In the genomic region with DNA sequence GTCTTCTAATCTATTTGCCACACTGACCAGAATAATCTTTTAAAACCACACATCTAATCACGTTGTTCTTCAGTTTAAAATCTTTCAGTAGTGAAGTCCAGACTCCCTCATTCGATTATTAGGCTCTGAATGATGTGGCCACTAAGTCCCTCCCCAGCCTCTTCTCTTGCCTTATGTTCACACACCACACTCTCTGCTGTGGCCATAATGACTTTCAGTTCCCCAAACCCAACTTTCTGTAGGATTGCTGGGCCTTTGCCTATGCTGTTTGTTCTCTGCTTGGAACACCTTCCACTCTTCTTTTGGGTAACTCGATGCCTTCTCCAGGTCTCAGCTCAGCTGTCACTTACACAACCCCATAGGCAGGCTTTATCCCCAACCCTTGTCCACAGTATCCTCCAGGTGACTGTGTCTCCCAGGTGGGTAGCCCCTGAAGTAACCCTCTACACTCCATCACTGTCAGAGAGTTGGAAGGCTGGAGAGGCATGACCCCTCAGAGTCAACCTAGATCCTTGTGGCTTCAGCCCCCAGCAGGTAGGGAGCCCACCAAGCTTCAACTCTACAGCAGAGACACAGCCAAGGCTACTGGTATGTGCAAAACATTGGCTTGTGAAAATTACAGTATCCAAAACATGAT, we compare ENCODE assay signal across 13 cellular contexts. TPM values are rescaled to one million over a fixed set of nuclear protein-coding genes. Genes with fewer than 3 reads are reported as not detected.
DNase-seq lines count a peak whose midpoint lies in the region; ATAC-seq and TF ChIP-seq lines count a peak whose summit lies in the region.
"Had no signal": no experiment of that assay in that cellular context is flagged by ENCODE, and none has a peak within 500 bp of the region (broad histone marks: within the 10 kb centered on the region; RNA-seq: fewer than 3 reads in every experiment).

No MANE protein-coding gene starts in this region.

- no peak for TF ChIP-seq CTCF in GM12864 (IDR thresholded peaks at IDR 0.05; ENCODE audit: low read depth, low read length, missing control alignments)
- no peak for TF ChIP-seq CTCF in NB4 (IDR thresholded peaks at IDR 0.05; ENCODE audit: low read depth, low read length)
- no peak for TF ChIP-seq CTCF in stomach (IDR thresholded peaks at IDR 0.05)

- peaks cover 0 to 9% (median 2%) of the 10 kb centered on the region in 4 donors for H3K4me1 ChIP-seq in stomach

- no peak for TF ChIP-seq EP300 in stomach (IDR thresholded peaks at IDR 0.05)

- WGBS in stomach, 5 donors = 69 to 82% (median 72%) methylated on average over 3 of the region's 3 CpGs

- H3K27ac ChIP-seq in stomach = no peak overlapping the region
- H3K27ac ChIP-seq: epithelial cell of prostate, PC-9 had no signal

- intact Hi-C loops in cardiac septum (cut with DNase I) = no loop called here
- intact Hi-C loops in stomach (cut with DNase I; ENCODE audit: low total_unique reads) = no loop called here

- H3K36me3 ChIP-seq in stomach = no peaks in the 10 kb centered on the region

- no peaks in the 10 kb centered on the region for H3K9me3 ChIP-seq in stomach

- H3K27me3 ChIP-seq in stomach = no peaks in the 10 kb centered on the region

- TF ChIP-seq POLR2A in NB4 (IDR thresholded peaks at IDR 0.05; ENCODE audit: extremely low read depth, insufficient read length) (no peak), stomach (IDR thresholded peaks at IDR 0.05) (no peak)

- peak; percentile 86 for ATAC-seq in GM19372 (IDR thresholded peaks at IDR 0.05; ENCODE audit: low read depth, unreplicated experiment)
- peak; percentile 80 for ATAC-seq in HG02938 (IDR thresholded peaks at IDR 0.05; ENCODE audit: unreplicated experiment)

- DNase-seq in GM12864 (ENCODE audit: low read depth) (peak; percentile 70), NB4 (ENCODE audit: low read depth) (peak; percentile 57), cardiac septum (ENCODE audit: low spot score) (no peak), stomach (no peak), NCI-H2196 (lab: John Stamatoyannopoulos, UW; ENCODE audit: unreplicated experiment) (no peak)
- DNase-seq in activated CD4-positive, alpha-beta T cell treated with anti-CD3 and anti-CD28 coated beads for 1 hour = no peak
- DNase-seq: amygdala, kidney glomerular epithelial cell, PC-9 had no signal

- no peak overlapping the region for H3K4me3 ChIP-seq in GM12864 (ENCODE audit: low read depth, low read length)
- no peak overlapping the region for H3K4me3 ChIP-seq in NB4 (ENCODE audit: low read depth, low read length)
- no peak overlapping the region for H3K4me3 ChIP-seq in stomach
- H3K4me3 ChIP-seq: PC-9 had no signal

RNA-seq across cellular contexts. Expression of a gene that starts 8.4 kb away (rescaled TPM):
- 6.7 TPM for total RNA-seq in cardiac septum
- total RNA-seq in stomach = 10 to 100 TPM in 4 of 5 donors, 1 to 10 TPM in 1; 9.8 to 72.9 (median 23.9) TPM
- 10 to 100 TPM; 10.3 to 12.4 (median 11.3) TPM for polyA plus RNA-seq in stomach

RNA-seq across cellular contexts. Expression of a gene that starts 9.2 kb away (rescaled TPM):
- total RNA-seq in cardiac septum (not detected), stomach (1 to 10 TPM in 1 of 5 donors, under 1 TPM in 3, not detected in 1; 0.37 to 8.9 (median 0.58) TPM)
- 1 to 10 TPM; 1.8 to 2.9 (median 2.8) TPM for polyA plus RNA-seq in stomach
- polyA plus RNA-seq: IgD-negative memory B cell had no signal

Comparison
In these comparisons a context has a peak if more than half of its experiments do, and no peak if none do; other contexts are left out.
1. DNase-seq: peak in GM12864 (single experiment) and NB4 (single experiment); none in activated CD4-positive, alpha-beta T cell treated with anti-CD3 and anti-CD28 coated beads for 1 hour (single experiment), cardiac septum (single experiment), stomach (single experiment) and NCI-H2196 (single experiment).